ENCODE assay signal across 16 cellular contexts in the genomic region with DNA sequence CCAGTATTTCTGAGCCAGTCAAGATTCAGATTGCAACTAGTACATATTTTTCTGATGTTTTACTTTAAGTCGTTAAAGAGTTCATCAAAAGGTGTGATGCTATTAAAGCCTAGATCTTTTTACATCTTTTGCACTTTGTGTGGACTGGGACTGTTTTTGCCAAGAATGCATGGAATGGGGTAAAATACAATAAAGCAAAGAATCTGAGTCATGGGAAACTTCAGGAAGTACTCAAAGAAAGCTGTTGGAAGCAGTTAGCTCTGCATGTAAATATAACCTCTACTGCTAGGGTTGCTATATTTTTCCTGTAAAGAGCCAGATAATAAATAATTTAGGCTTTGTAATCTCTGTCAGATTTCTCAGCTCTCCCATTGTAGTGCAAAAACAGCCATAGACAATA. TPM values are rescaled to one million over a fixed set of nuclear protein-coding genes. Genes with fewer than 3 reads are reported as not detected.
DNase-seq lines count a peak whose midpoint lies in the region; ATAC-seq, FAIRE-seq and TF ChIP-seq lines count a peak whose summit lies in the region.
"Had no signal": no experiment of that assay in that cellular context is flagged by ENCODE, and none has a peak within 500 bp of the region (broad histone marks: within the 10 kb centered on the region; RNA-seq: fewer than 3 reads in every experiment).

No MANE protein-coding gene starts in this region.

- CTCF ChIA-PET in A549 (lab: Yijun Ruan, JAX) = interaction anchor here (0.8 kb wide), 1 partner anchor 8 kb away, joined by 3 read pairs; no protein-coding TSS in a partner anchor

- no peaks in the 10 kb centered on the region for H3K9me3 Mint-ChIP-seq in astrocyte (ENCODE audit: unreplicated experiment)
- H3K9me3 Mint-ChIP-seq: activated naive CD4-positive, alpha-beta T cell treated with anti-CD3 and anti-CD28 coated beads, Interleukin-2, amount 50 U/mL, for 72 hours; nephron had no signal

- no peak for FAIRE-seq in A549 (lab: Jason Lieb, UNC)
- peak; percentile 73 for FAIRE-seq in astrocyte (lab: Jason Lieb, UNC)

- DNase-seq in A549 (ENCODE audit: low read depth in 1 of 2, low spot score in 1 of 2) (peak in 1 of 2 experiments; percentile 60), HT1080 (ENCODE audit: low read depth) (peak; percentile 61), astrocyte (ENCODE audit: low read depth) (peak; percentile 65), iris pigment epithelial cell (ENCODE audit: low read depth) (peak; percentile 70), HuH-7 (ENCODE audit: low spot score) (no peak), SIG-M5 (lab: John Stamatoyannopoulos, UW) (no peak)
- no peak for DNase-seq in stimulated activated CD4-positive, alpha-beta T cell treated with anti-CD3 and anti-CD28 coated beads, Interleukin-12 subunit alpha, Interleukin-12 subunit beta, amount 100 ng/mL, for 4 hours
- DNase-seq: COR-L47, erythroblast, hippocampal formation, left ventricle myocardium inferior, NCI-H1092 had no signal

- POLR2A ChIA-PET in A549 (lab: Yijun Ruan, JAX) = no interaction called here

- H3K4me1 ChIP-seq in A549 = peaks cover 58% of the 10 kb centered on the region
- peaks cover 27% of the 10 kb centered on the region for H3K4me1 ChIP-seq in astrocyte (ENCODE audit: insufficient read depth, low read length)

- H3K9ac ChIP-seq in astrocyte (ENCODE audit: low read length) = no peak overlapping the region

- peaks cover 27% of the 10 kb centered on the region for H3K36me3 Mint-ChIP-seq in astrocyte (ENCODE audit: low read depth, unreplicated experiment)

- no peak overlapping the region for H3K4me3 ChIP-seq in A549
- no peak overlapping the region for H3K4me3 ChIP-seq in astrocyte (ENCODE audit: insufficient read depth, low read depth, low read length)
- H3K4me3 ChIP-seq: left ventricle myocardium inferior, skin epidermis had no signal

- no peak overlapping the region for H2AFZ ChIP-seq in astrocyte (ENCODE audit: low read depth, low read length)

- no peaks in the 10 kb centered on the region for H3K27me3 Mint-ChIP-seq in astrocyte (ENCODE audit: low read depth, unreplicated experiment)

- no peak for TF ChIP-seq RAD21 in A549 (conservative IDR thresholded peaks at IDR 0.05 in 1 of 2, IDR thresholded peaks at IDR 0.05 in 1 of 2)

- H3K27ac Mint-ChIP-seq in astrocyte (ENCODE audit: unreplicated experiment) = peak overlapping the region; percentile 34
- H3K27ac Mint-ChIP-seq: activated naive CD4-positive, alpha-beta T cell treated with anti-CD3 and anti-CD28 coated beads, Interleukin-2, amount 50 U/mL, for 72 hours had no signal

- TF ChIP-seq EP300 in A549 (IDR thresholded peaks at IDR 0.05) = peak; percentile 29 to 31; a peak in 2 of 5 replicates

- no peak for TF ChIP-seq POLR2A in A549 (IDR thresholded peaks at IDR 0.05; ENCODE audit: low read length)

- H3K27me3 ChIP-seq in astrocyte (ENCODE audit: insufficient read depth, low read length) = no peaks in the 10 kb centered on the region

- H3K27ac ChIP-seq in A549 = peak overlapping the region; percentile 92 to 97
- H3K27ac ChIP-seq in astrocyte (ENCODE audit: low read depth, low read length) = peak overlapping the region; percentile 23
- H3K27ac ChIP-seq: left ventricle myocardium inferior, skin epidermis had no signal

- WGBS in A549 (ENCODE audit: missing lambda C conversion rate) = 8% methylated on average over 1 of the region's 1 CpG

- H3K9me3 ChIP-seq in A549 = 0 out of 3 replicates have a peak, but pooled peaks cover 4% of the 10 kb centered on the region
- H3K9me3 ChIP-seq in astrocyte (ENCODE audit: insufficient read depth, low read depth, low read length) = no peaks in the 10 kb centered on the region
- H3K9me3 ChIP-seq: left ventricle myocardium inferior had no signal

- peaks cover 20% of the 10 kb centered on the region for H3K36me3 ChIP-seq in astrocyte (ENCODE audit: insufficient read depth, low read length)

- H3K4me3 Mint-ChIP-seq in astrocyte (ENCODE audit: unreplicated experiment) = no peak overlapping the region
- H3K4me3 Mint-ChIP-seq: nephron had no signal

- H3K4me2 ChIP-seq in A549 (peak overlapping the region; percentile 67), astrocyte (ENCODE audit: low read length) (peak overlapping the region; percentile 51)

- peaks cover 33% of the 10 kb centered on the region for H3K4me1 Mint-ChIP-seq in astrocyte (ENCODE audit: low read depth, unreplicated experiment)

- peaks cover 84% of the 10 kb centered on the region for H3K79me2 ChIP-seq in astrocyte (ENCODE audit: insufficient read depth, low read length)

- ATAC-seq in A549 (no peak), HG03039 (IDR thresholded peaks at IDR 0.05; ENCODE audit: unreplicated experiment) (no peak)
- ATAC-seq: activated naive CD4-positive, alpha-beta T cell treated with anti-CD3 and anti-CD28 coated beads, Interleukin-2, amount 50 U/mL, for 72 hours had no signal

- H4K20me1 ChIP-seq in astrocyte (ENCODE audit: insufficient read depth, low read length) = peaks cover 20% of the 10 kb centered on the region

- TF ChIP-seq CTCF in A549 (IDR thresholded peaks at IDR 0.05) (no peak), astrocyte (IDR thresholded peaks at IDR 0.05; ENCODE audit: insufficient read depth, low read depth, low read length) (no peak)

TF ChIP-seq in A549, 52 proteins besides CTCF, POLR2A, EP300 and RAD21 (continues in another document):
- TF ChIP-seq, protein P1, sequence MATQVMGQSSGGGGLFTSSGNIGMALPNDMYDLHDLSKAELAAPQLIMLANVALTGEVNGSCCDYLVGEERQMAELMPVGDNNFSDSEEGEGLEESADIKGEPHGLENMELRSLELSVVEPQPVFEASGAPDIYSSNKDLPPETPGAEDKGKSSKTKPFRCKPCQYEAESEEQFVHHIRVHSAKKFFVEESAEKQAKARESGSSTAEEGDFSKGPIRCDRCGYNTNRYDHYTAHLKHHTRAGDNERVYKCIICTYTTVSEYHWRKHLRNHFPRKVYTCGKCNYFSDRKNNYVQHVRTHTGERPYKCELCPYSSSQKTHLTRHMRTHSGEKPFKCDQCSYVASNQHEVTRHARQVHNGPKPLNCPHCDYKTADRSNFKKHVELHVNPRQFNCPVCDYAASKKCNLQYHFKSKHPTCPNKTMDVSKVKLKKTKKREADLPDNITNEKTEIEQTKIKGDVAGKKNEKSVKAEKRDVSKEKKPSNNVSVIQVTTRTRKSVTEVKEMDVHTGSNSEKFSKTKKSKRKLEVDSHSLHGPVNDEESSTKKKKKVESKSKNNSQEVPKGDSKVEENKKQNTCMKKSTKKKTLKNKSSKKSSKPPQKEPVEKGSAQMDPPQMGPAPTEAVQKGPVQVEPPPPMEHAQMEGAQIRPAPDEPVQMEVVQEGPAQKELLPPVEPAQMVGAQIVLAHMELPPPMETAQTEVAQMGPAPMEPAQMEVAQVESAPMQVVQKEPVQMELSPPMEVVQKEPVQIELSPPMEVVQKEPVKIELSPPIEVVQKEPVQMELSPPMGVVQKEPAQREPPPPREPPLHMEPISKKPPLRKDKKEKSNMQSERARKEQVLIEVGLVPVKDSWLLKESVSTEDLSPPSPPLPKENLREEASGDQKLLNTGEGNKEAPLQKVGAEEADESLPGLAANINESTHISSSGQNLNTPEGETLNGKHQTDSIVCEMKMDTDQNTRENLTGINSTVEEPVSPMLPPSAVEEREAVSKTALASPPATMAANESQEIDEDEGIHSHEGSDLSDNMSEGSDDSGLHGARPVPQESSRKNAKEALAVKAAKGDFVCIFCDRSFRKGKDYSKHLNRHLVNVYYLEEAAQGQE (IDR thresholded peaks at IDR 0.05) = no peak
- peak; percentile 81; the same call in 1 of the 2 replicates for TF ChIP-seq GATA3 (IDR thresholded peaks at IDR 0.05; ENCODE audit: borderline replicate concordance)
- no peak for TF ChIP-seq ZC3H11A (IDR thresholded peaks at IDR 0.05)
- TF ChIP-seq, protein P2, sequence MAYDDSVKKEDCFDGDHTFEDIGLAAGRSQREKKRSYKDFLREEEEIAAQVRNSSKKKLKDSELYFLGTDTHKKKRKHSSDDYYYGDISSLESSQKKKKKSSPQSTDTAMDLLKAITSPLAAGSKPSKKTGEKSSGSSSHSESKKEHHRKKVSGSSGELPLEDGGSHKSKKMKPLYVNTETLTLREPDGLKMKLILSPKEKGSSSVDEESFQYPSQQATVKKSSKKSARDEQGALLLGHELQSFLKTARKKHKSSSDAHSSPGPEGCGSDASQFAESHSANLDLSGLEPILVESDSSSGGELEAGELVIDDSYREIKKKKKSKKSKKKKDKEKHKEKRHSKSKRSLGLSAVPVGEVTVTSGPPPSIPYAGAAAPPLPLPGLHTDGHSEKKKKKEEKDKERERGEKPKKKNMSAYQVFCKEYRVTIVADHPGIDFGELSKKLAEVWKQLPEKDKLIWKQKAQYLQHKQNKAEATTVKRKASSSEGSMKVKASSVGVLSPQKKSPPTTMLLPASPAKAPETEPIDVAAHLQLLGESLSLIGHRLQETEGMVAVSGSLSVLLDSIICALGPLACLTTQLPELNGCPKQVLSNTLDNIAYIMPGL (CRISPR knock-in tag; IDR thresholded peaks at IDR 0.05; ENCODE audit: borderline replicate concordance) = no peak
- TF ChIP-seq, protein P3, sequence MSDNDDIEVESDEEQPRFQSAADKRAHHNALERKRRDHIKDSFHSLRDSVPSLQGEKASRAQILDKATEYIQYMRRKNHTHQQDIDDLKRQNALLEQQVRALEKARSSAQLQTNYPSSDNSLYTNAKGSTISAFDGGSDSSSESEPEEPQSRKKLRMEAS (IDR thresholded peaks at IDR 0.05) = no peak
- peak; percentile 19 for TF ChIP-seq MAFK (IDR thresholded peaks at IDR 0.05; ENCODE audit: partially characterized antibody)
- no peak for TF ChIP-seq SMC3 (IDR thresholded peaks at IDR 0.05)
- no peak for TF ChIP-seq ZNF302 (CRISPR knock-in tag; IDR thresholded peaks at IDR 0.05)
- TF ChIP-seq FOSB (CRISPR knock-in tag; IDR thresholded peaks at IDR 0.05) = no peak
- TF ChIP-seq FOXS1 (CRISPR knock-in tag; IDR thresholded peaks at IDR 0.05) = no peak
- no peak for TF ChIP-seq RFX5 (IDR thresholded peaks at IDR 0.05)
- no peak for TF ChIP-seq SREBF2 (IDR thresholded peaks at IDR 0.05)
- TF ChIP-seq JUNB (IDR thresholded peaks at IDR 0.05) = 0 out of 2 replicates have a peak, but pooled peaks have one; percentile 41
- no peak for TF ChIP-seq FOSL2 (IDR thresholded peaks at IDR 0.05)
- peak; percentile 65 for TF ChIP-seq FOSL2 (CRISPR knock-in tag; IDR thresholded peaks at IDR 0.05)

RNA-seq across cellular contexts. Expression of a gene that starts 20.9 kb away (rescaled TPM):
- 281 and 378 TPM in 2 replicates for polyA plus RNA-seq in A549 (2011; rRNA removed)
- polyA plus RNA-seq in A549 (2012; cell fraction: cytosol; rRNA removed) = 103 and 107 TPM in 2 replicates
- 24.1 and 54.9 TPM in 2 replicates for polyA plus RNA-seq in A549 (2012; cell fraction: nucleus; rRNA removed)
- 126 to 142 TPM (median 129 TPM) in 3 replicates for polyA plus RNA-seq in A549 (2017; fragmentation: RNase III; extraction: RNeasy Plus Mini Kit Qiagen cat#74134 plus additional on column Dnase treatment)
- 298 and 349 TPM in 2 replicates for polyA minus RNA-seq in A549 (2011; rRNA and poly(A)+ RNA removed)
- 31.0 and 44.1 TPM in 2 replicates for total RNA-seq in HT1080 (2014; rRNA removed; shearing (Covaris generic))
- 167 and 192 TPM in 2 replicates for polyA plus RNA-seq in HT1080 (2015; cell fraction: cytosol; rRNA removed)
- polyA plus RNA-seq in HT1080 (2015; cell fraction: nucleus; rRNA removed) = 154 and 160 TPM in 2 replicates
- 189 and 195 TPM in 2 replicates for total RNA-seq in astrocyte

Comparison
In these comparisons a context has a peak if more than half of its experiments do, and no peak if none do; other contexts are left out.
1. DNase-seq: peak in HT1080 (single experiment), astrocyte (single experiment) and iris pigment epithelial cell (single experiment); none in HuH-7 (single experiment), SIG-M5 (single experiment) and stimulated activated CD4-positive, alpha-beta T cell treated with anti-CD3 and anti-CD28 coated beads, Interleukin-12 subunit alpha, Interleukin-12 subunit beta, amount 100 ng/mL, for 4 hours (single experiment).